In the genomic region with DNA sequence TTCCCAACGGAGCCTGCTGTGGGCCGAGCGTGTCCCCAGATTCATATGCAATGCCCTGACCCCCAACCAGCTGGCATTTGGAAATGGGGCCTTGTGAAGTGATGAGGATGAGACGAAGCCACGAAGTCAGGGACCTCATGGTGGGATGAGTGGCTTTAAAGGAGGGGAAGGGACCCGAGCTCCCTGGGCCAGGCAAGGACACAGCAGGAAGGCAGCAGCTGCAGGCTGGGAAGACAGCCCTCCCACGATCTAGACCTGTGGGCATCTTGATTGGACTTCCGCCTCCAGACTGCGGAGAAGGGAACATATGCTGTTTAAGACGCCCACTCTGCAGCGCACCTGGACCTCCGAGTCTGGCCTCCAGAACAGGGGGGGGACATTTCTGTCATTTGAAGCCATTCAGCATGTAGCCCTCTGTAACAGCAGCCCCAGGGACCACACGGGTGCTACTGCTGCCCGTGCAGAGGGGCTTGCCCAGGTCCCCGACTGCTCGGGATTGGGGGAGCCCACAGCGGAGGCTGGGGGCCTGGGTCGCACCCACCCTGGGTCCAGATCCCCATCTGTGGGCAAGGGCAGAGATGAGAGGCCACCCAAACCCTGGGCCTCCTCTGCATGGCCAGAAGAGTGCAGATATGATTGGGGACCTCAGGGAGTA, we compare ENCODE assay signal across 24 cellular contexts. TPM values are rescaled to one million over a fixed set of nuclear protein-coding genes. Genes with fewer than 3 reads are reported as not detected.
A peak's percentile ranks its signal among the peaks of the same experiment; 100 is the strongest.
DNase-seq lines count a peak whose midpoint lies in the region; ATAC-seq, FAIRE-seq and TF ChIP-seq lines count a peak whose summit lies in the region.
"Had no signal": no experiment of that assay in that cellular context is flagged by ENCODE, and none has a peak within 500 bp of the region (broad histone marks: within the 10 kb centered on the region; RNA-seq: fewer than 3 reads in every experiment).

No MANE protein-coding gene starts in this region.

- TF ChIP-seq POLR2A in sigmoid colon (IDR thresholded peaks at IDR 0.05): no peak

- TF ChIP-seq CTCF in kidney (IDR thresholded peaks at IDR 0.05; ENCODE audit: borderline replicate concordance, extremely low read depth, insufficient read depth) (no peak), sigmoid colon (IDR thresholded peaks at IDR 0.05) (no peak)

- no peak for ATAC-seq in GM18870 (IDR thresholded peaks at IDR 0.05; ENCODE audit: unreplicated experiment)
- ATAC-seq: gastrocnemius medialis, left lung, PC-3 had no signal

- H3K36me3 ChIP-seq in kidney (ENCODE audit: control insufficient read depth in 1 of 2, insufficient read depth in 2 of 2, low read length in 2 of 2): no peaks in the 10 kb centered on the region
- no peaks in the 10 kb centered on the region for H3K36me3 ChIP-seq in sigmoid colon
- H3K36me3 ChIP-seq: gastrocnemius medialis, left lung had no signal

- intact Hi-C loops in kidney (cut with DNase I) (no loop called here), sigmoid colon (cut with DNase I) (no loop called here)

- no peaks in the 10 kb centered on the region for H3K4me1 ChIP-seq in kidney (ENCODE audit: control insufficient read depth in 1 of 2, insufficient read depth in 1 of 2, low read depth in 1 of 2, low read length in 2 of 2)
- no peaks in the 10 kb centered on the region for H3K4me1 ChIP-seq in sigmoid colon
- H3K4me1 ChIP-seq: gastrocnemius medialis, left lung had no signal

- peak; percentile 11 for DNase-seq in activated CD8-positive, alpha-beta memory T cell treated with anti-CD3 and anti-CD28 coated beads, Interleukin-2, amount 50 U/mL, for 4 hours
- no peak for DNase-seq in activated CD8-positive, alpha-beta memory T cell treated with anti-CD3 and anti-CD28 coated beads for 24 hours
- peak; percentile 61 for DNase-seq in NCI-H2227 (lab: John Stamatoyannopoulos, UW; ENCODE audit: unreplicated experiment)
- DNase-seq in kidney: peak; percentile 52
- peak; percentile 56 for DNase-seq in sigmoid colon
- no peak for DNase-seq in HuH-7.5 (ENCODE audit: low spot score)
- DNase-seq in stimulated activated CD4-positive, alpha-beta T cell treated with anti-CD3 and anti-CD28 coated beads, Interleukin-2, amount 100 ng/mL, for 48 hours: no peak
- DNase-seq: ACHN; activated CD4-positive, alpha-beta memory T cell treated with anti-CD3 and anti-CD28 coated beads, Interleukin-2, amount 10 ng/mL, durations not matched to agents 7 days and 5 days; erythroblast; gastrocnemius medialis; GOT3; Karpas-422; NCI-H1105 treated with DMSO at 0.1 percent for 48 hours; NCI-H2107; PC-3; stimulated activated CD4-positive, alpha-beta T cell treated with anti-CD3 and anti-CD28 coated beads, Interleukin-4, amount 100 ng/mL, for 1 hour had no signal

- H3K27ac ChIP-seq in kidney (ENCODE audit: low read depth in 2 of 2, low read length in 2 of 2) (no peak overlapping the region), sigmoid colon (no peak overlapping the region)
- H3K27ac ChIP-seq: C4-2B, gastrocnemius medialis, left lung, skin epidermis had no signal

- H3K4me3 ChIP-seq in kidney (ENCODE audit: low read length in 2 of 2) (no peak overlapping the region), sigmoid colon (no peak overlapping the region)
- H3K4me3 ChIP-seq: gastrocnemius medialis, left lung, skin epidermis had no signal

- 83 to 84% methylated on average over 18 of the region's 18 CpGs for WGBS in sigmoid colon, 2 donors

- no peak overlapping the region for H3K9ac ChIP-seq in kidney (ENCODE audit: low read length in 2 of 2)

- H3K9me3 ChIP-seq in kidney (ENCODE audit: control insufficient read depth in 1 of 2, low read length in 2 of 2) (no peaks in the 10 kb centered on the region), sigmoid colon (no peaks in the 10 kb centered on the region)
- H3K9me3 ChIP-seq: gastrocnemius medialis, left lung had no signal

- no peak for FAIRE-seq in kidney (lab: Jason Lieb, UNC)
- FAIRE-seq: G401.6, urothelium cell line had no signal

- H3K27me3 ChIP-seq in sigmoid colon: peaks cover 0 to 17% (median 0%) of the 10 kb centered on the region in 3 donors

- TF ChIP-seq EP300 in sigmoid colon (IDR thresholded peaks at IDR 0.05): no peak

RNA-seq across cellular contexts. Expression of a gene that starts 27.2 kb away (rescaled TPM):
- total RNA-seq in kidney (0.54 TPM), sigmoid colon (1 to 10 TPM; 1.3 to 9.7 (median 7.6) TPM)
- polyA plus RNA-seq in kidney (ENCODE audit: insufficient read depth, low read depth, low replicate concordance) (0.58 TPM), sigmoid colon (1 to 10 TPM in 1 of 3 donors, under 1 TPM in 2; under 0.01 to 4.4 (median under 0.01) TPM)
- total RNA-seq: HT-29, PC-3 had no signal

Comparison
In these comparisons a context has a peak if more than half of its experiments do, and no peak if none do; other contexts are left out.
1. DNase-seq: peak in activated CD8-positive, alpha-beta memory T cell treated with anti-CD3 and anti-CD28 coated beads, Interleukin-2, amount 50 U/mL, for 4 hours (single experiment), NCI-H2227 (single experiment), kidney (single experiment) and sigmoid colon (single experiment); none in activated CD8-positive, alpha-beta memory T cell treated with anti-CD3 and anti-CD28 coated beads for 24 hours (single experiment), HuH-7.5 (single experiment) and stimulated activated CD4-positive, alpha-beta T cell treated with anti-CD3 and anti-CD28 coated beads, Interleukin-2, amount 100 ng/mL, for 48 hours (0 of 2).